ENCODE assay signal across 8 cellular contexts in the genomic region with DNA sequence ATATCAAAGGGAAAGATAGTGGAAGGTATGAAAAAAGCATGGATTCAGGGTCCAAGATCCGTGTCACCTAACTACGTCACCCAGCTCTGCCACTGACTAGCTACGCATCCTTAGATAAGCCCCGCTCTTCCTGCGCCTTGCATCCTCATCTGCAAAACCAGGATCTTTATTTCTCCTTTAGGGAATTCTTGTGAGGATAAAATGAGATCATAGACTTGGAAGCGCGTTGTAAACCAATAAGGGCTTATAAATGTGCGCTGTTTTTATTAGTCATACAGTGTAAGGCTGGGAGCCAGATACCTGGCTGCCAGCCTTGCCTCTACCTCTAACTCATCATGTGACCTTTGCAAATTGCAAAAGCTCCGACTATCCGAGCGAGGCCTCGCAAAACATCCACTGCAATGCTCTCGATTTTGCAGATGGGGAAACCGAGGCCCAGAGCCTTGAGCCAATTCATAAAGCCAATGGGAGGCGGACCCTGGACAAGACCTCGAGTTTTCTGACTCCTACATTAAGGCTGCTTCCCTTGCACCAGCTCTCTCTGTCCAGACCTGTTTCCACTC. TPM values are rescaled to one million over a fixed set of nuclear protein-coding genes. Genes with fewer than 3 reads are reported as not detected.
DNase-seq lines count a peak whose midpoint lies in the region; ATAC-seq and TF ChIP-seq lines count a peak whose summit lies in the region.

No MANE protein-coding gene starts in this region.

- TF ChIP-seq CTCF in OCI-LY7 (conservative IDR thresholded peaks at IDR 0.05; ENCODE audit: low read length), result no peak
- no peak for TF ChIP-seq CTCF in cardiac fibroblast (IDR thresholded peaks at IDR 0.05; ENCODE audit: low read depth, low read length)
- no peak for TF ChIP-seq CTCF in lung (IDR thresholded peaks at IDR 0.05; ENCODE audit: control extremely low read depth, extremely low read depth)
- no peak for TF ChIP-seq CTCF in tibial nerve (IDR thresholded peaks at IDR 0.05)

- WGBS in lung, 2 donors, result 6 to 8% methylated on average over 16 of the region's 16 CpGs
- 9% methylated on average over 15 to 16 of the region's 16 CpGs for WGBS in tibial nerve, 2 donors

- H3K27me3 ChIP-seq in lung (ENCODE audit: control insufficient read depth, insufficient read depth), result no peaks in the 10 kb centered on the region
- H3K27me3 ChIP-seq in tibial nerve, result no peaks in the 10 kb centered on the region

- ATAC-seq in lung (ENCODE audit: insufficient read depth, low FRiP score), result no peak
- no peak for ATAC-seq in HG03354 (IDR thresholded peaks at IDR 0.05; ENCODE audit: poor library complexity, severe bottlenecking, unreplicated experiment)

- no peaks in the 10 kb centered on the region for H3K9me2 ChIP-seq in OCI-LY7 (ENCODE audit: insufficient read depth, low read length)

- H3K36me3 ChIP-seq in OCI-LY7 (ENCODE audit: insufficient read depth, low read length) (peaks cover 60% of the 10 kb centered on the region), lung (ENCODE audit: control insufficient read depth in 2 of 2, insufficient read depth in 2 of 2, low read length in 2 of 2) (peaks cover 15 to 23% of the 10 kb centered on the region in 2 donors), tibial nerve (peaks cover 0 to 34% (median 8%) of the 10 kb centered on the region in 3 donors)

- H3K27ac ChIP-seq in OCI-LY7 (ENCODE audit: low read depth, low read length, poor library complexity, severe bottlenecking), result peak overlapping the region; percentile 87
- H3K27ac ChIP-seq in lung (ENCODE audit: low read depth in 1 of 2, low read length in 1 of 2), result peak overlapping the region; percentile 96 to 98
- peak overlapping the region; percentile 70 to 94 (median 93) for H3K27ac ChIP-seq in tibial nerve

- peak overlapping the region; percentile 26; the same call in 1 of the 2 replicates for H2AFZ ChIP-seq in OCI-LY7 (ENCODE audit: low read length)

- intact Hi-C loops in OCI-LY7 (cut with micrococcal nuclease; ENCODE audit: unreplicated experiment), result loop anchor here (1.0 to 2.0 kb wide), 2 partner anchors 63 to 255 kb away; a partner anchor contains a TSS

- peak overlapping the region; percentile 94 for H3K4me3 ChIP-seq in OCI-LY7 (ENCODE audit: low read depth, low read length, poor library complexity, severe bottlenecking)
- peak overlapping the region; percentile 81 to 84 for H3K4me3 ChIP-seq in cardiac fibroblast (replicated peaks in 1 of 2; ENCODE audit: low read depth in 2 of 2, low read length in 2 of 2)
- peak overlapping the region; percentile 99 for H3K4me3 ChIP-seq in lung
- H3K4me3 ChIP-seq in tibial nerve, result peak overlapping the region; percentile 82 to 94 (median 90)

- peak overlapping the region; percentile 98 for H3K4me2 ChIP-seq in OCI-LY7 (ENCODE audit: low read length)

- TF ChIP-seq EP300 in tibial nerve (IDR thresholded peaks at IDR 0.05), result no peak

- peaks cover 30% of the 10 kb centered on the region for H4K20me1 ChIP-seq in OCI-LY7 (ENCODE audit: insufficient read depth, low read length)

- H3K9me3 ChIP-seq in OCI-LY7 (ENCODE audit: low read length) (peaks cover 18% of the 10 kb centered on the region), lung (ENCODE audit: control insufficient read depth in 2 of 2, insufficient read depth in 1 of 2, low read length in 1 of 2) (no peaks in the 10 kb centered on the region), tibial nerve (no peaks in the 10 kb centered on the region)

- DNase-seq in NCI-H2029 (lab: John Stamatoyannopoulos, UW) (peak; percentile 59), NCI-H2029 treated with DMSO at 0.1 percent for 48 hours (lab: John Stamatoyannopoulos, UW) (no peak), OCI-LY7 (ENCODE audit: low spot score) (peak; percentile 29), cardiac fibroblast (ENCODE audit: low read depth in 2 of 2) (peak; percentile 22 to 45), lung (ENCODE audit: low spot score) (no peak), tibial nerve (ENCODE audit: low spot score in 2 of 2) (no peak), islet precursor cell (no peak)

- no TSS peak for BruUV-seq in OCI-LY7 (replicated peaks; lab: Mats Ljungman, UMichigan)

- H3K4me1 ChIP-seq in OCI-LY7 (ENCODE audit: insufficient read depth, low read length, poor library complexity, severe bottlenecking) (peaks cover 36% of the 10 kb centered on the region), lung (ENCODE audit: control insufficient read depth in 2 of 2, insufficient read depth in 2 of 2, low read length in 2 of 2) (peaks cover 6 to 12% of the 10 kb centered on the region in 2 donors), tibial nerve (peaks cover 6 to 39% (median 20%) of the 10 kb centered on the region in 4 donors)

- CTCF ChIA-PET in OCI-LY7 (lab: Charles Lee; ENCODE audit: unreplicated experiment), result interaction anchor here (2.7 kb wide), 1 partner anchor 9 kb away, joined by 17 read pairs; a partner anchor contains a TSS

- POLR2A ChIA-PET in OCI-LY7 (lab: Charles Lee), result interaction anchor here (0.6 to 3.1 kb wide), 4 partner anchors 9 to 86 kb away, joined by 3 to 21 read pairs (median 3); a partner anchor contains a TSS

- TF ChIP-seq POLR2A in tibial nerve (IDR thresholded peaks at IDR 0.05), result no peak

- H3K79me2 ChIP-seq in OCI-LY7 (ENCODE audit: insufficient read depth, low read depth, low read length), result peaks cover 35% of the 10 kb centered on the region

RNA-seq across cellular contexts. Expression of a gene that starts 0.8 kb away (rescaled TPM):
- 95.2 and 120 TPM in 2 replicates for total RNA-seq in OCI-LY7 (2014; rRNA removed; shearing (Covaris generic))
- 135 and 153 TPM in 2 replicates for total RNA-seq in OCI-LY7 (2022)
- total RNA-seq in lung, result 10 to 100 TPM; 49.0 to 70.6 TPM
- 10 to 100 TPM; 59.8 to 79.0 TPM for polyA plus RNA-seq in lung
- total RNA-seq in tibial nerve, result 10 to 100 TPM; 49.6 to 92.0 (median 55.5) TPM

RNA-seq across cellular contexts. Expression of a gene that starts 8.3 kb away (rescaled TPM):
- 57.0 and 62.4 TPM in 2 replicates for total RNA-seq in OCI-LY7 (2014; rRNA removed; shearing (Covaris generic))
- total RNA-seq in OCI-LY7 (2022) (67.8 and 68.6 TPM in 2 replicates), lung (100 to 1,000 TPM in 1 of 2 donors, 10 to 100 TPM in 1; 94.3 to 128 TPM), tibial nerve (100 to 1,000 TPM; 173 to 300 (median 197) TPM)
- 100 to 1,000 TPM in 1 of 2 donors, 10 to 100 TPM in 1; 69.2 to 104 TPM for polyA plus RNA-seq in lung

RNA-seq across cellular contexts. Expression of a gene that starts 18.6 kb away (rescaled TPM):
- total RNA-seq in OCI-LY7 (2014; rRNA removed; shearing (Covaris generic)), result 5.0 and 8.9 TPM in 2 replicates
- total RNA-seq in OCI-LY7 (2022) (5.5 and 7.5 TPM in 2 replicates), lung (10 to 100 TPM; 18.6 to 20.5 TPM), tibial nerve (10 to 100 TPM; 15.9 to 41.9 (median 26.6) TPM)
- polyA plus RNA-seq in lung, result 10 to 100 TPM in 1 of 2 donors, 1 to 10 TPM in 1; 6.7 to 16.5 TPM

RNA-seq across cellular contexts. Expression of a gene that starts 38.3 kb away (rescaled TPM):
- total RNA-seq in OCI-LY7 (2014; rRNA removed; shearing (Covaris generic)), result not detected in 2 replicates
- not detected in 2 replicates for total RNA-seq in OCI-LY7 (2022)
- not detected for total RNA-seq in lung
- polyA plus RNA-seq in lung, result under 1 TPM in 1 of 2 donors, not detected in 1; 0.04 TPM
- total RNA-seq in tibial nerve, result not detected

RNA-seq across cellular contexts. Expression of a gene that starts 46.3 kb away (rescaled TPM):
- total RNA-seq in OCI-LY7 (2014; rRNA removed; shearing (Covaris generic)), result 7.2 and 12.6 TPM in 2 replicates
- total RNA-seq in OCI-LY7 (2022) (41.4 and 43.9 TPM in 2 replicates), lung (100 to 1,000 TPM in 1 of 2 donors, 10 to 100 TPM in 1; 29.9 to 106 TPM), tibial nerve (10 to 100 TPM; 32.2 to 94.4 (median 64.8) TPM)
- 100 to 1,000 TPM in 1 of 2 donors, 10 to 100 TPM in 1; 91.6 to 166 TPM for polyA plus RNA-seq in lung

Comparison
In these comparisons a context has a peak if more than half of its experiments do, and no peak if none do; other contexts are left out.
1. DNase-seq: peak in NCI-H2029 (single experiment), OCI-LY7 (single experiment) and cardiac fibroblast (2 of 2); none in NCI-H2029 treated with DMSO at 0.1 percent for 48 hours (single experiment), lung (single experiment), tibial nerve (0 of 2) and islet precursor cell (single experiment).
2. Peak in every context shown above with its lines, with median percentiles within 50 percentile points of each other: H3K27ac ChIP-seq and H3K4me3 ChIP-seq.